9 cellular contexts compared by ENCODE assay signal in genomic region chr2:88187038-88187676, GRCh38. TPM values are rescaled to one million over a fixed set of nuclear protein-coding genes. Genes with fewer than 3 reads are reported as not detected.
DNase-seq lines count a peak whose midpoint lies in the region; ATAC-seq, FAIRE-seq and TF ChIP-seq lines count a peak whose summit lies in the region.
"Had no signal": no experiment of that assay in that cellular context is flagged by ENCODE, and none has a peak within 500 bp of the region (broad histone marks: within the 10 kb centered on the region; RNA-seq: fewer than 3 reads in every experiment).

No MANE protein-coding gene starts in this region.

- no peak overlapping the region for H3K27ac ChIP-seq in pancreas

- H3K4me1 ChIP-seq in pancreas, result no peaks in the 10 kb centered on the region

- intact Hi-C loops in pancreas (cut with DNase I), result no loop called here

- H3K9me3 ChIP-seq in pancreas, result no peaks in the 10 kb centered on the region

- FAIRE-seq in pancreas (lab: Jason Lieb, UNC), result no peak
- FAIRE-seq: G401.6 had no signal

- ATAC-seq in pancreas (peak; percentile 62 to 83 (median 79)), GM18517 (IDR thresholded peaks at IDR 0.05; ENCODE audit: unreplicated experiment) (no peak)

- 31 to 53% methylated on average over 7 of the region's 7 CpGs for WGBS in pancreas, 2 donors

- H3K27me3 ChIP-seq in pancreas, result no peaks in the 10 kb centered on the region

- peak; percentile 58 for DNase-seq in activated CD4-positive, alpha-beta T cell treated with anti-CD3 and anti-CD28 coated beads for 48 hours
- no peak for DNase-seq in activated CD4-positive, alpha-beta T cell treated with anti-CD3 and anti-CD28 coated beads for 1 hour
- DNase-seq in NCI-H2029 treated with DMSO at 0.1 percent for 48 hours (lab: John Stamatoyannopoulos, UW) (peak; percentile 7), foreskin melanocyte (peak; percentile 48), pancreas (peak in 5 of 6 donors; percentile 31 to 75 (median 37)), DMS79 (lab: John Stamatoyannopoulos, UW) (no peak)
- peak; percentile 9 to 17 for DNase-seq in activated CD4-positive, alpha-beta T cell treated with anti-CD3 and anti-CD28 coated beads, Interleukin-2, amount 50 U/mL, for 4 hours

- peak; percentile 18 to 42 (median 27) for TF ChIP-seq CTCF in pancreas (IDR thresholded peaks at IDR 0.05)

- H3K36me3 ChIP-seq in pancreas, result peaks cover 0 to 14% (median 0%) of the 10 kb centered on the region in 3 donors

- H3K4me3 ChIP-seq in pancreas, result no peak overlapping the region

RNA-seq across cellular contexts. Expression of gene THNSL2, which starts 17.0 kb away (rescaled TPM):
- 10 to 100 TPM in 3 of 6 donors, 1 to 10 TPM in 3; 7.3 to 12.9 (median 9.8) TPM for total RNA-seq in pancreas
- 10 to 100 TPM; 16.0 to 37.4 TPM for polyA plus RNA-seq in pancreas

RNA-seq across cellular contexts. Expression of gene FABP1, which starts 59.3 kb away (rescaled TPM):
- 1 to 10 TPM in 1 of 6 donors, not detected in 5; 1.0 TPM for total RNA-seq in pancreas
- 1 to 10 TPM in 1 of 2 donors, under 1 TPM in 1; 0.85 to 2.1 TPM for polyA plus RNA-seq in pancreas

Comparison
In these comparisons a context has a peak if more than half of its experiments do, and no peak if none do; other contexts are left out.
1. DNase-seq: peak in activated CD4-positive, alpha-beta T cell treated with anti-CD3 and anti-CD28 coated beads for 48 hours (single experiment), NCI-H2029 treated with DMSO at 0.1 percent for 48 hours (single experiment), activated CD4-positive, alpha-beta T cell treated with anti-CD3 and anti-CD28 coated beads, Interleukin-2, amount 50 U/mL, for 4 hours (2 of 2), foreskin melanocyte (single experiment) and pancreas (5 of 6); none in activated CD4-positive, alpha-beta T cell treated with anti-CD3 and anti-CD28 coated beads for 1 hour (single experiment) and DMS79 (single experiment).